Comparison of ENCODE assay signal across 9 cellular contexts in genomic region chr2:230589497-230590015, GRCh38.
DNase-seq lines count a peak whose midpoint lies in the region; ATAC-seq and TF ChIP-seq lines count a peak whose summit lies in the region.
"Had no signal": no experiment of that assay in that cellular context is flagged by ENCODE, and none has a peak within 500 bp of the region (broad histone marks: within the 10 kb centered on the region; RNA-seq: fewer than 3 reads in every experiment).

No MANE protein-coding gene starts in this region.

- no peaks in the 10 kb centered on the region for H3K9me2 ChIP-seq in Karpas-422 (replicated peaks; ENCODE audit: insufficient read depth, low read length)
- H3K9me2 ChIP-seq in PC-9 (ENCODE audit: insufficient read depth) = no peaks in the 10 kb centered on the region

- BruUV-seq in PC-9 (replicated peaks; lab: Mats Ljungman, UMichigan) = no TSS peak

- peaks cover 10% of the 10 kb centered on the region for H3K4me1 ChIP-seq in Karpas-422 (ENCODE audit: low read length)
- no peaks in the 10 kb centered on the region for H3K4me1 ChIP-seq in mucosa of descending colon (ENCODE audit: low read depth)
- no peaks in the 10 kb centered on the region for H3K4me1 ChIP-seq in PC-9 (replicated peaks; ENCODE audit: insufficient read depth)

- H3K9me3 ChIP-seq in Karpas-422 (ENCODE audit: low read length) (no peaks in the 10 kb centered on the region), mucosa of descending colon (no peaks in the 10 kb centered on the region), PC-9 (ENCODE audit: insufficient read depth, low read depth) (no peaks in the 10 kb centered on the region)

- no peaks in the 10 kb centered on the region for H3F3A ChIP-seq in PC-9 (ENCODE audit: insufficient read depth, low read depth)

- H3K27me3 ChIP-seq in Karpas-422 (ENCODE audit: low read length) = no peaks in the 10 kb centered on the region
- H3K27me3 ChIP-seq in PC-9 (ENCODE audit: insufficient read depth, low read depth) = no peaks in the 10 kb centered on the region

- H3K36me3 ChIP-seq in Karpas-422 (ENCODE audit: insufficient read depth, low read length) (no peaks in the 10 kb centered on the region), mucosa of descending colon (ENCODE audit: low read depth) (no peaks in the 10 kb centered on the region), PC-9 (ENCODE audit: low read depth) (no peaks in the 10 kb centered on the region)

- H4K20me1 ChIP-seq in Karpas-422 (ENCODE audit: insufficient read depth, low read depth, low read length) (no peaks in the 10 kb centered on the region), PC-9 (ENCODE audit: insufficient read depth) (no peaks in the 10 kb centered on the region)

- H3K27ac ChIP-seq in Karpas-422 (ENCODE audit: low read length) = no peak overlapping the region
- H3K27ac ChIP-seq in PC-9 = no peak overlapping the region

- POLR2A ChIA-PET in PC-9 (lab: Charles Lee; ENCODE audit: unreplicated experiment) = no interaction called here

- H2AFZ ChIP-seq in Karpas-422 (ENCODE audit: low read length) (peak overlapping the region; percentile 17; the same call in 1 of the 2 replicates), PC-9 (no peak overlapping the region)

- TF ChIP-seq CTCF in mucosa of descending colon (IDR thresholded peaks at IDR 0.05) = no peak
- TF ChIP-seq CTCF in PC-9 (conservative IDR thresholded peaks at IDR 0.05) = no peak

- ATAC-seq in GM18867 (IDR thresholded peaks at IDR 0.05; ENCODE audit: unreplicated experiment) = peak; percentile 96
- peak; percentile 90 for ATAC-seq in GM21723 (IDR thresholded peaks at IDR 0.05; ENCODE audit: unreplicated experiment)
- peak; percentile 64 for ATAC-seq in mucosa of descending colon

- H3K4me3 ChIP-seq in Karpas-422 (ENCODE audit: low read length) (no peak overlapping the region), mucosa of descending colon (no peak overlapping the region), PC-9 (no peak overlapping the region)

- H3K4me2 ChIP-seq in Karpas-422 (ENCODE audit: low read depth, low read length, poor library complexity, severe bottlenecking) (no peak overlapping the region), PC-9 (no peak overlapping the region)

- CTCF ChIA-PET in PC-9 (lab: Charles Lee) = no interaction called here

- H3K9ac ChIP-seq in Karpas-422 (ENCODE audit: low read length) = no peak overlapping the region

- DNase-seq in Karpas-422 = peak; percentile 80
- DNase-seq in mucosa of descending colon = no peak
- DNase-seq in NCI-H1417 treated with DMSO at 0.1 percent for 48 hours (lab: John Stamatoyannopoulos, UW) = no peak
- DNase-seq in EL = no peak
- DNase-seq in PC-9 = no peak
- no peak for DNase-seq in DMS53 treated with DMSO at 0.1 percent for 48 hours (lab: John Stamatoyannopoulos, UW; ENCODE audit: unreplicated experiment)
- DNase-seq: erythroblast had no signal

- intact Hi-C loops in mucosa of descending colon (cut with DNase I, micrococcal nuclease) = no loop called here
- intact Hi-C loops in PC-9 (cut with micrococcal nuclease; ENCODE audit: unreplicated experiment) = no loop called here

- H3K79me2 ChIP-seq in Karpas-422 (ENCODE audit: low read length) = no peaks in the 10 kb centered on the region
- H3K79me2 ChIP-seq in PC-9 (ENCODE audit: low read depth) = no peaks in the 10 kb centered on the region
